In genomic region chr18:76431437-76432273, GRCh38 we compare ENCODE assay signal across 15 cellular contexts.
"Had no signal": no experiment of that assay in that cellular context is flagged by ENCODE, and none has a peak within 500 bp of the region (broad histone marks: within the 10 kb centered on the region; RNA-seq: fewer than 3 reads in every experiment).

No MANE protein-coding gene starts in this region.

- H3K4me3 ChIP-seq: esophagus muscularis mucosa, left lung, testis had no signal

- H3K4me1 Mint-ChIP-seq: activated CD4-positive, alpha-beta memory T cell treated with anti-CD3 and anti-CD28 coated beads, Interleukin-2, amount 10 ng/mL, durations not matched to agents 7 days and 5 days had no signal

- H3K9me3 Mint-ChIP-seq: activated CD4-positive, alpha-beta memory T cell treated with anti-CD3 and anti-CD28 coated beads, Interleukin-2, amount 10 ng/mL, durations not matched to agents 7 days and 5 days; activated naive CD4-positive, alpha-beta T cell treated with anti-CD3 and anti-CD28 coated beads, Interleukin-2, amount 50 U/mL, for 24 hours; memory B cell; natural killer cell; stimulated activated naive CD8-positive, alpha-beta T cell treated with anti-CD3 and anti-CD28 coated beads, Interleukin-15, amount 100 ng/mL, for 72 hours had no signal

- H3K4me3 Mint-ChIP-seq: activated CD4-positive, alpha-beta memory T cell treated with anti-CD3 and anti-CD28 coated beads, Interleukin-2, amount 10 ng/mL, durations not matched to agents 7 days and 5 days; activated naive CD4-positive, alpha-beta T cell treated with anti-CD3 and anti-CD28 coated beads, Interleukin-2, amount 50 U/mL, for 24 hours; memory B cell; natural killer cell; stimulated activated naive CD8-positive, alpha-beta T cell treated with anti-CD3 and anti-CD28 coated beads, Interleukin-15, amount 100 ng/mL, for 72 hours had no signal

- H3K27ac Mint-ChIP-seq: activated CD4-positive, alpha-beta memory T cell treated with anti-CD3 and anti-CD28 coated beads, Interleukin-2, amount 10 ng/mL, durations not matched to agents 7 days and 5 days; memory B cell; stimulated activated naive CD8-positive, alpha-beta T cell treated with anti-CD3 and anti-CD28 coated beads, Interleukin-15, amount 100 ng/mL, for 72 hours had no signal

- H3K27me3 Mint-ChIP-seq: activated CD4-positive, alpha-beta memory T cell treated with anti-CD3 and anti-CD28 coated beads, Interleukin-2, amount 10 ng/mL, durations not matched to agents 7 days and 5 days; activated naive CD4-positive, alpha-beta T cell treated with anti-CD3 and anti-CD28 coated beads, Interleukin-2, amount 50 U/mL, for 24 hours; memory B cell; stimulated activated naive CD8-positive, alpha-beta T cell treated with anti-CD3 and anti-CD28 coated beads, Interleukin-15, amount 100 ng/mL, for 72 hours had no signal

- DNase-seq: activated CD4-positive, alpha-beta memory T cell treated with anti-CD3 and anti-CD28 coated beads, Interleukin-2, amount 10 ng/mL, durations not matched to agents 7 days and 5 days; activated CD8-positive, alpha-beta memory T cell treated with anti-CD3 and anti-CD28 coated beads, Interleukin-2, amount 50 U/mL, for 4 hours; brain microvascular endothelial cell; foreskin fibroblast; head of caudate nucleus; left lung; natural killer cell; stimulated activated CD4-positive, alpha-beta T cell treated with anti-CD3 and anti-CD28 coated beads, Interleukin-15, amount 100 ng/mL, for 24 hours; stimulated activated CD4-positive, alpha-beta T cell treated with anti-CD3 and anti-CD28 coated beads, Interleukin-4, amount 100 ng/mL, for 24 hours; stimulated activated naive CD8-positive, alpha-beta T cell treated with anti-CD3 and anti-CD28 coated beads, Interleukin-15, amount 100 ng/mL, for 72 hours; SW 1271; testis had no signal

- H3K27ac ChIP-seq: brain microvascular endothelial cell, esophagus muscularis mucosa, left lung, testis had no signal

- H3K36me3 Mint-ChIP-seq: natural killer cell had no signal

- H3K9me3 ChIP-seq: esophagus muscularis mucosa, left lung, testis had no signal

- ATAC-seq: left lung; natural killer cell; stimulated activated naive CD8-positive, alpha-beta T cell treated with anti-CD3 and anti-CD28 coated beads, Interleukin-15, amount 100 ng/mL, for 72 hours had no signal

- H3K36me3 ChIP-seq: brain microvascular endothelial cell had no signal

- H3K27me3 ChIP-seq: brain microvascular endothelial cell, esophagus muscularis mucosa, left lung, testis had no signal
